ENCODE assay signal across 10 cellular contexts in genomic region chr7:159015081-159015893, GRCh38.
DNase-seq lines count a peak whose midpoint lies in the region; ATAC-seq and TF ChIP-seq lines count a peak whose summit lies in the region.
"Had no signal": no experiment of that assay in that cellular context is flagged by ENCODE, and none has a peak within 500 bp of the region (broad histone marks: within the 10 kb centered on the region; RNA-seq: fewer than 3 reads in every experiment).

No MANE protein-coding gene starts in this region.

- ATAC-seq in HG03039 (IDR thresholded peaks at IDR 0.05; ENCODE audit: unreplicated experiment) (no peak), HG03565 (IDR thresholded peaks at IDR 0.05; ENCODE audit: unreplicated experiment) (no peak)

- no peak for TF ChIP-seq POLR2A in uterus (IDR thresholded peaks at IDR 0.05)

- intact Hi-C loops in uterus (cut with DNase I; ENCODE audit: low total_unique reads): no loop called here

- H3K27ac ChIP-seq in uterus: peak overlapping the region; percentile 68 to 81

- H3K9me3 ChIP-seq in uterus: no peaks in the 10 kb centered on the region

- no peaks in the 10 kb centered on the region for H3K36me3 ChIP-seq in uterus

- TF ChIP-seq CTCF in uterus (IDR thresholded peaks at IDR 0.05): no peak

- H3K4me3 ChIP-seq in uterus: no peak overlapping the region

- DNase-seq in NCI-H510A treated with DMSO at 0.1 percent for 48 hours (lab: John Stamatoyannopoulos, UW) (peak; percentile 15), NCI-H510A (lab: John Stamatoyannopoulos, UW) (no peak), fibroblast of the conjunctiva (ENCODE audit: low read depth) (peak; percentile 21), myocyte (ENCODE audit: low read depth) (peak; percentile 45), uterus (peak; percentile 80 to 85), HK-2 (ENCODE audit: unreplicated experiment) (no peak)
- DNase-seq: naive B cell, NCI-H69 had no signal

- no peaks in the 10 kb centered on the region for H3K27me3 ChIP-seq in uterus

- peaks cover 4 to 13% of the 10 kb centered on the region in 2 donors for H3K4me1 ChIP-seq in uterus

Comparison
In these comparisons a context has a peak if more than half of its experiments do, and no peak if none do; other contexts are left out.
1. DNase-seq: peak in NCI-H510A treated with DMSO at 0.1 percent for 48 hours (single experiment), fibroblast of the conjunctiva (single experiment), myocyte (single experiment) and uterus (2 of 2); none in NCI-H510A (single experiment) and HK-2 (single experiment).